In the genomic region with DNA sequence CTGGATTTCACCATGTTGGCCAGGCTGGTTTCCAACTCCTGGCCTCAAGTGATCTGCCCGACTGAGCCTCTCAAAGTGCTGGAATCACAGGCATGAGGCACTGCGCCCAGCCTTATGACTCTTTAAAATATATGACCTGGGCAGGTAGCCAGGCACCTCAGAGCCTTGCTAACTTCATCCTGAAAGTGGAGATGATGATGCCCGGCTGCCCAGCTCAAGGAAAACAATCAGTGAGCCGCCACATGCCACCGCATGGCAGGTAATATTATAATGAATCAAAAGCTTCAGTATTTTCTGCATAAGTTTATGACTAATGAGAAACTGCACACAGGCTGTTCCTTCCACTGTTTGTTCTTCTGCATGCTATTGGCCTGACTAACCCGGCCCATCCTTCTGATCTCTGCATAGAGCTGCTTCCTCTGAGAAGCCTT, we compare ENCODE assay signal across 15 cellular contexts. TPM values are rescaled to one million over a fixed set of nuclear protein-coding genes. Genes with fewer than 3 reads are reported as not detected.
DNase-seq lines count a peak whose midpoint lies in the region; TF ChIP-seq lines count a peak whose summit lies in the region.
"Had no signal": no experiment of that assay in that cellular context is flagged by ENCODE, and none has a peak within 500 bp of the region (broad histone marks: within the 10 kb centered on the region; RNA-seq: fewer than 3 reads in every experiment).

No MANE protein-coding gene starts in this region.

- TF ChIP-seq CTCF in epithelial cell of esophagus (IDR thresholded peaks at IDR 0.05; ENCODE audit: insufficient read depth, low read depth, low read length, missing control alignments) (no peak), osteoblast (IDR thresholded peaks at IDR 0.05; ENCODE audit: extremely low read depth, low read depth, low read length) (no peak)

- no peak overlapping the region for H3K4me2 ChIP-seq in osteoblast (ENCODE audit: insufficient read depth, low read length)

- no peaks in the 10 kb centered on the region for H3K9me3 ChIP-seq in osteoblast (ENCODE audit: low read depth, low read length)
- H3K9me3 ChIP-seq: uterus had no signal

- H2AFZ ChIP-seq in osteoblast (ENCODE audit: low read length): no peak overlapping the region

- DNase-seq in ELR (ENCODE audit: low read depth) (peak; percentile 63), LoVo (ENCODE audit: low spot score) (peak; percentile 41), epithelial cell of esophagus (ENCODE audit: low read depth) (peak; percentile 93), osteoblast (ENCODE audit: insufficient read length, low spot score, missing footprints) (peak; percentile 76), Kasumi-1 (lab: John Stamatoyannopoulos, UW) (no peak), NCI-H69 (lab: John Stamatoyannopoulos, UW) (no peak), NOMO-1 treated with DMSO at 0.1 percent for 48 hours (lab: John Stamatoyannopoulos, UW; ENCODE audit: unreplicated experiment) (no peak)
- DNase-seq: effector memory CD4-positive, alpha-beta T cell; kidney; naive B cell; NCI-H187 treated with DMSO at 0.1 percent for 48 hours; retina; stimulated activated CD4-positive, alpha-beta T cell treated with anti-CD3 and anti-CD28 coated beads, Interleukin-2, amount 100 ng/mL, for 48 hours; uterus had no signal

- no peaks in the 10 kb centered on the region for H3K36me3 ChIP-seq in osteoblast (ENCODE audit: insufficient read depth, low read length)
- H3K36me3 ChIP-seq: uterus had no signal

- H3K79me2 ChIP-seq in osteoblast (ENCODE audit: insufficient read depth, low read length): no peaks in the 10 kb centered on the region

- H3K4me1 ChIP-seq in osteoblast (ENCODE audit: insufficient read depth, low read length): no peaks in the 10 kb centered on the region
- H3K4me1 ChIP-seq: uterus had no signal

- no peaks in the 10 kb centered on the region for H3K27me3 ChIP-seq in osteoblast (ENCODE audit: insufficient read depth, low read length)
- H3K27me3 ChIP-seq: uterus had no signal

- no peak overlapping the region for H3K4me3 ChIP-seq in epithelial cell of esophagus (ENCODE audit: low read length)
- H3K4me3 ChIP-seq in osteoblast (ENCODE audit: insufficient read depth, low read length): no peak overlapping the region
- H3K4me3 ChIP-seq: uterus had no signal

- no peaks in the 10 kb centered on the region for H4K20me1 ChIP-seq in osteoblast (ENCODE audit: insufficient read depth, low read length)

- no peak overlapping the region for H3K27ac ChIP-seq in osteoblast (ENCODE audit: low read depth, low read length)
- H3K27ac ChIP-seq: uterus had no signal

RNA-seq across cellular contexts. Expression of gene DMRT1, which starts 30.4 kb away (rescaled TPM):
- not detected in 2 replicates for total RNA-seq in osteoblast
- total RNA-seq: kidney, SK-MEL-5, uterus had no signal

Comparison
In these comparisons a context has a peak if more than half of its experiments do, and no peak if none do; other contexts are left out.
1. DNase-seq: peak in ELR (single experiment), LoVo (single experiment), epithelial cell of esophagus (single experiment) and osteoblast (single experiment); none in Kasumi-1 (0 of 2), NCI-H69 (single experiment) and NOMO-1 treated with DMSO at 0.1 percent for 48 hours (single experiment).